12 cellular contexts compared by ENCODE assay signal in the genomic region with DNA sequence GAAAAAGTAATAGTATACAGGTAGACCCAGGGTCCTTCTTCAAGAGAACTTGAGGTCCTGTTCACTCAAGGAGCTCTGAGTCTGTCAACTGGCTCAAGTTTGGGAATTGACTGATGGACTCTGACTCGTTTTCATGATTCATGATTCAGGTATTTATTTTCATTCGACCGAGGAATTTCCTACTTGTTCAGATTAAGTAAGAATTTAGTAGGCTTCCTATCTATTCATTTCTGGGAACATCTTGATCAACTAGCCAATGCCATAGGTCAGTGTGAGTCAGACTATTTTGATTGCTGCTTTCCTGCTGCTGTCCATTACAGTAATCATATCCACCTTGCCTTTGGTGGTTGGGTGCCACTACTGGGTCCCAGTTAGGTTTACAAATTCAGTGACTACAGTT. TPM values are rescaled to one million over a fixed set of nuclear protein-coding genes. Genes with fewer than 3 reads are reported as not detected.
DNase-seq lines count a peak whose midpoint lies in the region; ATAC-seq and TF ChIP-seq lines count a peak whose summit lies in the region.
"Had no signal": no experiment of that assay in that cellular context is flagged by ENCODE, and none has a peak within 500 bp of the region (broad histone marks: within the 10 kb centered on the region; RNA-seq: fewer than 3 reads in every experiment).

No MANE protein-coding gene starts in this region.

- H3K79me1 ChIP-seq in trophoblast cell (ENCODE audit: low read length), result no peaks in the 10 kb centered on the region

- TF ChIP-seq EP300 in SK-N-SH (IDR thresholded peaks at IDR 0.05; ENCODE audit: borderline replicate concordance in 1 of 2, low read depth in 1 of 2, low read length in 1 of 2), result peak in 1 of 2 experiments; percentile 70; a peak in 2 of 4 replicates

- DNase-seq in GM04503 (ENCODE audit: low read depth) (peak; percentile 89), SK-N-SH (no peak), fibroblast of gingiva (ENCODE audit: low read depth) (peak; percentile 88), trophoblast cell (peak; percentile 51 to 92), T-helper 9 cell (no peak)
- DNase-seq in stimulated activated CD4-positive, alpha-beta T cell treated with anti-CD3 and anti-CD28 coated beads, Interleukin-15, amount 100 ng/mL, for 24 hours, result no peak
- DNase-seq: activated CD4-positive, alpha-beta memory T cell treated with anti-CD3 and anti-CD28 coated beads, Interleukin-2, amount 10 ng/mL, durations not matched to agents 7 days and 5 days; DND-41; heart right ventricle; NCI-H1930 had no signal

- H3K36me3 ChIP-seq in SK-N-SH (replicated peaks in 1 of 2; ENCODE audit: control insufficient read depth in 1 of 2, insufficient read depth in 2 of 2, low read length in 1 of 2), result no peaks in the 10 kb centered on the region
- H3K36me3 ChIP-seq in trophoblast cell (ENCODE audit: control insufficient read depth in 1 of 2, insufficient read depth in 2 of 2, low read length in 2 of 2), result no peaks in the 10 kb centered on the region
- H3K36me3 ChIP-seq: heart right ventricle had no signal

- WGBS in SK-N-SH (ENCODE audit: low lambda C conversion rate), result 5% methylated on average over 3 of the region's 3 CpGs
- WGBS in trophoblast cell (ENCODE audit: extremely low coverage, insufficient coverage, insufficient read length), result no CpG with 5 or more reads among the region's 3 CpGs

- no peaks in the 10 kb centered on the region for H4K20me1 ChIP-seq in SK-N-SH (ENCODE audit: insufficient read depth)

- H3K4me2 ChIP-seq in SK-N-SH (peak overlapping the region; percentile 18; the same call in 1 of the 2 replicates), trophoblast cell (ENCODE audit: low read length) (no peak overlapping the region)

- H3K27me3 ChIP-seq in SK-N-SH (ENCODE audit: insufficient read depth) (no peaks in the 10 kb centered on the region), trophoblast cell (ENCODE audit: insufficient read depth, low read length) (no peaks in the 10 kb centered on the region)
- H3K27me3 ChIP-seq: heart right ventricle had no signal

- POLR2A ChIA-PET in SK-N-SH (lab: Yijun Ruan, JAX), result no interaction called here

- ATAC-seq in GM19328 (IDR thresholded peaks at IDR 0.05; ENCODE audit: unreplicated experiment) (no peak), HG03196 (IDR thresholded peaks at IDR 0.05; ENCODE audit: unreplicated experiment) (no peak)

- no peak overlapping the region for H2BK120ac ChIP-seq in trophoblast cell (ENCODE audit: insufficient read depth, low read length, poor library complexity)

- CTCF ChIA-PET in SK-N-SH (lab: Yijun Ruan, JAX), result no interaction called here

- H3K4me3 ChIP-seq in SK-N-SH (ENCODE audit: low read depth in 2 of 2, low read length in 1 of 2) (no peak overlapping the region), trophoblast cell (ENCODE audit: low read depth, low read length) (no peak overlapping the region)
- H3K4me3 ChIP-seq: heart right ventricle had no signal

- H3F3A ChIP-seq in SK-N-SH (replicated peaks; ENCODE audit: insufficient read depth), result peaks cover 18% of the 10 kb centered on the region

- no peak overlapping the region for H3K14ac ChIP-seq in trophoblast cell (ENCODE audit: low read length)

- H3K27ac ChIP-seq in SK-N-SH (ENCODE audit: low read depth in 2 of 2, low read length in 1 of 2) (peak overlapping the region; percentile 5 to 65; a peak in 3 of 4 replicates), trophoblast cell (ENCODE audit: low read depth, low read length) (no peak overlapping the region)
- H3K27ac ChIP-seq: heart right ventricle had no signal

- H4K91ac ChIP-seq in trophoblast cell (ENCODE audit: low read depth, low read length), result no peak overlapping the region

- H2AK5ac ChIP-seq in trophoblast cell (ENCODE audit: low read length), result no peak overlapping the region

- no peak for TF ChIP-seq RAD21 in SK-N-SH (IDR thresholded peaks at IDR 0.05; ENCODE audit: low read length)

- no peak overlapping the region for H2BK5ac ChIP-seq in trophoblast cell (ENCODE audit: low read depth, low read length, poor library complexity)

- no peak overlapping the region for H2BK12ac ChIP-seq in trophoblast cell (ENCODE audit: low read length)

- H3K9me3 ChIP-seq in SK-N-SH (no peaks in the 10 kb centered on the region), trophoblast cell (ENCODE audit: insufficient read depth, low read depth, low read length) (no peaks in the 10 kb centered on the region)
- H3K9me3 ChIP-seq: heart right ventricle had no signal

- H3K79me2 ChIP-seq in SK-N-SH (ENCODE audit: insufficient read depth) (no peaks in the 10 kb centered on the region), trophoblast cell (ENCODE audit: control insufficient read depth, insufficient read depth, low read length, poor library complexity) (no peaks in the 10 kb centered on the region)

- no peaks in the 10 kb centered on the region for H3K9me2 ChIP-seq in SK-N-SH

- no peak overlapping the region for H3K23ac ChIP-seq in trophoblast cell (ENCODE audit: low read length)

- no peak overlapping the region for H4K12ac ChIP-seq in trophoblast cell (ENCODE audit: low read depth, low read length)

- H4K8ac ChIP-seq in trophoblast cell (ENCODE audit: low read depth, low read length), result no peak overlapping the region

- no peak overlapping the region for H3K18ac ChIP-seq in trophoblast cell (ENCODE audit: low read length)

- H3K4ac ChIP-seq in trophoblast cell (ENCODE audit: low read depth, low read length), result no peak overlapping the region

- H3K9ac ChIP-seq in SK-N-SH, result no peak overlapping the region
- H3K9ac ChIP-seq in trophoblast cell (ENCODE audit: low read length), result no peak overlapping the region

- H2AFZ ChIP-seq in SK-N-SH (ENCODE audit: low read depth) (no peak overlapping the region), trophoblast cell (ENCODE audit: insufficient read depth, low read length, poor library complexity) (no peak overlapping the region)

- H3K4me1 ChIP-seq in SK-N-SH (ENCODE audit: control insufficient read depth in 1 of 2, insufficient read depth in 2 of 2, low read depth in 1 of 2, low read length in 1 of 2) (peaks cover 0 to 4% of the 10 kb centered on the region in 2 experiments; a peak in 2 of 4 replicates), trophoblast cell (ENCODE audit: control insufficient read depth in 1 of 2, insufficient read depth in 2 of 2, low read length in 2 of 2) (no peaks in the 10 kb centered on the region)
- H3K4me1 ChIP-seq: heart right ventricle had no signal

- no peak for TF ChIP-seq CTCF in SK-N-SH (IDR thresholded peaks at IDR 0.05)

TF ChIP-seq in SK-N-SH, 30 proteins besides CTCF, POLR2A, EP300 and RAD21 (continues in another document):
- TF ChIP-seq MXI1 (IDR thresholded peaks at IDR 0.05; ENCODE audit: low read depth, low read length) (no peak), FOXM1 (IDR thresholded peaks at IDR 0.05; ENCODE audit: low read depth) (no peak), TCF12 (IDR thresholded peaks at IDR 0.05) (peak; percentile 86), REST (IDR thresholded peaks at IDR 0.05; ENCODE audit: low read depth, low read length) (no peak; the same call in 1 of the 2 replicates), RCOR1 (IDR thresholded peaks at IDR 0.05; ENCODE audit: low read length) (no peak), MEF2A (IDR thresholded peaks at IDR 0.05; ENCODE audit: borderline replicate concordance, low read depth) (no peak), POLR2AphosphoS5 (IDR thresholded peaks at IDR 0.05; ENCODE audit: low read depth, low read length) (peak; percentile 23; the same call in 1 of the 2 replicates), TAF1 (IDR thresholded peaks at IDR 0.05; ENCODE audit: borderline replicate concordance, low read depth, low read length) (no peak), PBX3 (IDR thresholded peaks at IDR 0.05) (peak; percentile 88), GABPA (IDR thresholded peaks at IDR 0.05; ENCODE audit: low read depth) (no peak)

RNA-seq across cellular contexts. Expression of gene FAM186A, which starts 6.1 kb away (rescaled TPM):
- polyA plus RNA-seq in SK-N-SH (2012; rRNA removed), result not detected in 2 replicates
- not detected in 2 replicates for polyA plus RNA-seq in SK-N-SH (2012; cell fraction: cytosol; rRNA removed)
- polyA plus RNA-seq in SK-N-SH (2012; cell fraction: nucleus; rRNA removed), result not detected in 2 replicates
- polyA plus RNA-seq in trophoblast cell (2013), result not detected in 2 replicates
- polyA plus RNA-seq: heart right ventricle had no signal

RNA-seq across cellular contexts. Expression of gene LARP4, which starts 10.4 kb away (rescaled TPM):
- 10.8 and 12.9 TPM in 2 replicates for polyA plus RNA-seq in SK-N-SH (2012; rRNA removed)
- 12.5 and 12.7 TPM in 2 replicates for polyA plus RNA-seq in SK-N-SH (2012; cell fraction: cytosol; rRNA removed)
- 7.8 and 15.5 TPM in 2 replicates for polyA plus RNA-seq in SK-N-SH (2012; cell fraction: nucleus; rRNA removed)
- polyA plus RNA-seq in trophoblast cell (2013), result 49.3 and 52.4 TPM in 2 replicates

Comparison
In these comparisons a context has a peak if more than half of its experiments do, and no peak if none do; other contexts are left out.
1. DNase-seq: peak in GM04503 (single experiment), fibroblast of gingiva (single experiment) and trophoblast cell (2 of 2); none in SK-N-SH (single experiment), stimulated activated CD4-positive, alpha-beta T cell treated with anti-CD3 and anti-CD28 coated beads, Interleukin-15, amount 100 ng/mL, for 24 hours (single experiment) and T-helper 9 cell (single experiment).